Comparison of ENCODE assay signal across 14 cellular contexts in genomic region chr6:15626878-15627683, GRCh38. TPM values are rescaled to one million over a fixed set of nuclear protein-coding genes. Genes with fewer than 3 reads are reported as not detected.
A peak's percentile ranks its signal among the peaks of the same experiment; 100 is the strongest.
DNase-seq lines count a peak whose midpoint lies in the region; ATAC-seq and TF ChIP-seq lines count a peak whose summit lies in the region.
"Had no signal": no experiment of that assay in that cellular context is flagged by ENCODE, and none has a peak within 500 bp of the region (broad histone marks: within the 10 kb centered on the region; RNA-seq: fewer than 3 reads in every experiment).

No MANE protein-coding gene starts in this region.

- H3K4me1 ChIP-seq in DND-41 (ENCODE audit: insufficient read depth, low read length): peaks cover 21% of the 10 kb centered on the region

- ATAC-seq in DND-41 (ENCODE audit: insufficient read depth, low read depth) (peak; percentile 44; the same call in 1 of the 3 replicates), SK-N-SH treated with all-trans-retinoic acid at 6 μM for 48 hours (no peak; the same call in 2 of the 3 replicates)
- ATAC-seq: heart right ventricle, psoas muscle had no signal

- H3K27me3 ChIP-seq in DND-41 (ENCODE audit: insufficient read depth, low read length, poor library complexity): no peaks in the 10 kb centered on the region
- H3K27me3 ChIP-seq: heart right ventricle had no signal

- H3K9ac ChIP-seq in DND-41 (ENCODE audit: low read depth, low read length): no peak overlapping the region

- peaks cover 23% of the 10 kb centered on the region; the same call in 1 of the 2 replicates for H3K36me3 ChIP-seq in DND-41 (ENCODE audit: insufficient read depth, low read length)

- H3K9me3 ChIP-seq in DND-41 (ENCODE audit: insufficient read depth, low read length, severe bottlenecking): no peaks in the 10 kb centered on the region
- H3K9me3 ChIP-seq: heart right ventricle, psoas muscle had no signal

- H4K20me1 ChIP-seq in DND-41 (ENCODE audit: insufficient read depth, low read length): peaks cover 14% of the 10 kb centered on the region; the same call in 1 of the 2 replicates

- H3K4me3 ChIP-seq in DND-41 (ENCODE audit: low read depth in 1 of 2, low read length in 2 of 2) (no peak overlapping the region), fibroblast of pulmonary artery (replicated peaks; ENCODE audit: low read depth, low read length) (no peak overlapping the region)
- H3K4me3 ChIP-seq: heart right ventricle, psoas muscle had no signal

- peaks cover 14% of the 10 kb centered on the region for H3K79me2 ChIP-seq in DND-41 (ENCODE audit: insufficient read depth, low read length)

- H3K27ac ChIP-seq in DND-41 (ENCODE audit: low read length): no peak overlapping the region
- H3K27ac ChIP-seq: heart right ventricle, psoas muscle had no signal

- H2AFZ ChIP-seq in DND-41 (ENCODE audit: low read depth, low read length): no peak overlapping the region

- H3K4me2 ChIP-seq in DND-41 (ENCODE audit: insufficient read depth, low read length): no peak overlapping the region

- no peak for TF ChIP-seq CTCF in DND-41 (IDR thresholded peaks at IDR 0.05; ENCODE audit: borderline replicate concordance, extremely low read depth, low read length, poor library complexity, severe bottlenecking)
- no peak for TF ChIP-seq CTCF in fibroblast of pulmonary artery (IDR thresholded peaks at IDR 0.05; ENCODE audit: low read length, missing control alignments)

- DNase-seq in DND-41 (no peak), fibroblast of pulmonary artery (ENCODE audit: low read depth) (peak; percentile 16), renal cortical epithelial cell (ENCODE audit: low read depth) (peak; percentile 13), NCI-H1436 (lab: John Stamatoyannopoulos, UW) (no peak), NCI-H345 treated with DMSO at 0.1 percent for 48 hours (lab: John Stamatoyannopoulos, UW; ENCODE audit: unreplicated experiment) (no peak), EL (no peak)
- DNase-seq: activated CD4-positive, alpha-beta T cell treated with anti-CD3 and anti-CD28 coated beads, Interleukin-2, amount 50 U/mL, for 4 hours; activated T-cell treated with anti-CD3 and anti-CD28 coated beads, Interleukin-2, amount 50 U/mL, for 48 hours; heart right ventricle; kidney glomerular epithelial cell; NCI-H1417 treated with DMSO at 0.1 percent for 48 hours; NCI-H226; psoas muscle had no signal

TF ChIP-seq in SK-N-SH treated with all-trans-retinoic acid at 6 μM for 48 hours, 23 proteins besides CTCF, POLR2A, EP300 and RAD21:
- TF ChIP-seq TCF4 (CRISPR knock-in tag; IDR thresholded peaks at IDR 0.05; ENCODE audit: borderline replicate concordance) (peak; percentile 26; the same call in 1 of the 2 replicates), OSR1 (CRISPR knock-in tag; IDR thresholded peaks at IDR 0.05) (no peak)

RNA-seq across cellular contexts. Expression of gene DTNBP1, which starts 35.7 kb away (rescaled TPM):
- 4.2 and 15.1 TPM in 2 replicates for total RNA-seq in renal cortical epithelial cell

Comparison
In these comparisons a context has a peak if more than half of its experiments do, and no peak if none do; other contexts are left out.
1. DNase-seq: peak in fibroblast of pulmonary artery (single experiment) and renal cortical epithelial cell (single experiment); none in DND-41 (single experiment), NCI-H1436 (single experiment), NCI-H345 treated with DMSO at 0.1 percent for 48 hours (single experiment) and EL (single experiment).